In genomic region chr21:39788383-39788782, GRCh38 we compare ENCODE assay signal across 1 cellular context.
TF ChIP-seq lines count a peak whose summit lies in the region.

No MANE protein-coding gene starts in this region.

TF ChIP-seq in HepG2, 621 proteins besides CTCF, POLR2A, EP300 and RAD21 (continued from another document):
- TF ChIP-seq TERF1 (CRISPR knock-in tag; IDR thresholded peaks at IDR 0.05) (no peak), MEIS2 (CRISPR knock-in tag; IDR thresholded peaks at IDR 0.05) (no peak), ZSCAN22 (CRISPR knock-in tag; IDR thresholded peaks at IDR 0.05) (no peak), USF2 (IDR thresholded peaks at IDR 0.05; ENCODE audit: low read depth, low read length) (0 out of 2 replicates have a peak, but pooled peaks have one; percentile 4), USF2 (CRISPR knock-in tag; IDR thresholded peaks at IDR 0.05; ENCODE audit: borderline replicate concordance) (no peak), BRCA1 (CRISPR knock-in tag; IDR thresholded peaks at IDR 0.05) (no peak), GABPB1 (CRISPR knock-in tag; IDR thresholded peaks at IDR 0.05) (peak; percentile 72), LBX2 (CRISPR knock-in tag; IDR thresholded peaks at IDR 0.05; ENCODE audit: borderline replicate concordance) (no peak), TFDP1 (CRISPR knock-in tag; IDR thresholded peaks at IDR 0.05; ENCODE audit: borderline replicate concordance) (peak; percentile 30; the same call in 1 of the 2 replicates), XRCC5 (optimal IDR thresholded peaks at IDR 0.05; ENCODE audit: low read length) (peak; percentile 50), KDM2A (CRISPR knock-in tag; IDR thresholded peaks at IDR 0.05; ENCODE audit: borderline replicate concordance, low read depth) (peak; percentile 53; the same call in 1 of the 2 replicates), ZNF362 (CRISPR knock-in tag; IDR thresholded peaks at IDR 0.05; ENCODE audit: borderline replicate concordance) (no peak), NR2F1 (CRISPR knock-in tag; IDR thresholded peaks at IDR 0.05) (no peak), MTERF4 (CRISPR knock-in tag; IDR thresholded peaks at IDR 0.05) (no peak), ARHGAP35 (CRISPR knock-in tag; IDR thresholded peaks at IDR 0.05; ENCODE audit: borderline replicate concordance) (no peak), BHLHE40 (IDR thresholded peaks at IDR 0.05; ENCODE audit: low read length) (peak; percentile 70), SIX4 (CRISPR knock-in tag; IDR thresholded peaks at IDR 0.05) (no peak), ATF3 (CRISPR knock-in tag; IDR thresholded peaks at IDR 0.05) (no peak), ZBTB3 (CRISPR knock-in tag; IDR thresholded peaks at IDR 0.05; ENCODE audit: borderline replicate concordance, low read depth) (no peak), TCF7 (IDR thresholded peaks at IDR 0.05; ENCODE audit: low read depth) (no peak), STAG1 (CRISPR knock-in tag; IDR thresholded peaks at IDR 0.05) (peak; percentile 81), SP1 (IDR thresholded peaks at IDR 0.05) (no peak), SP1 (CRISPR knock-in tag; IDR thresholded peaks at IDR 0.05) (no peak), SRSF4 (IDR thresholded peaks at IDR 0.05; ENCODE audit: low read depth, low read length, poor library complexity, severe bottlenecking) (no peak), ZNF775 (CRISPR knock-in tag; IDR thresholded peaks at IDR 0.05; ENCODE audit: borderline replicate concordance) (no peak), ZNF710 (CRISPR knock-in tag; IDR thresholded peaks at IDR 0.05; ENCODE audit: borderline replicate concordance) (no peak), ETV6 (CRISPR knock-in tag; conservative IDR thresholded peaks at IDR 0.05) (no peak), ZNF230 (CRISPR knock-in tag; IDR thresholded peaks at IDR 0.05) (no peak; the same call in 1 of the 2 replicates), SSRP1 (CRISPR knock-in tag; IDR thresholded peaks at IDR 0.05) (no peak), ZNF644 (CRISPR knock-in tag; IDR thresholded peaks at IDR 0.05; ENCODE audit: low read depth) (0 out of 2 replicates have a peak, but pooled peaks have one; percentile 9), DBP (CRISPR knock-in tag; IDR thresholded peaks at IDR 0.05; ENCODE audit: not compliant biosample characterization) (no peak), SYNCRIP (IDR thresholded peaks at IDR 0.05; ENCODE audit: insufficient read depth, low read depth, low read length) (no peak), CCAR2 (optimal IDR thresholded peaks at IDR 0.05; ENCODE audit: low read depth, low read length) (no peak), NFE2L1 (CRISPR knock-in tag; IDR thresholded peaks at IDR 0.05; ENCODE audit: borderline replicate concordance) (no peak), REPIN1 (CRISPR knock-in tag; IDR thresholded peaks at IDR 0.05; ENCODE audit: borderline replicate concordance, low read depth) (no peak), PAF1 (CRISPR knock-in tag; IDR thresholded peaks at IDR 0.05) (no peak), ZC3H13 (CRISPR knock-in tag; IDR thresholded peaks at IDR 0.05) (no peak), ZNF280D (CRISPR knock-in tag; IDR thresholded peaks at IDR 0.05) (no peak), POLR2AphosphoS5 (IDR thresholded peaks at IDR 0.05; ENCODE audit: low read depth, low read length) (no peak), HMGXB4 (CRISPR knock-in tag; IDR thresholded peaks at IDR 0.05; ENCODE audit: borderline replicate concordance in 1 of 2, low read depth in 1 of 2) (0 out of 4 replicates have a peak, but pooled peaks of 1 of the 2 experiments have one; percentile 17), ATF5 (CRISPR knock-in tag; IDR thresholded peaks at IDR 0.05; ENCODE audit: low read depth) (no peak)
